Comparison of ENCODE assay signal across 15 cellular contexts in the genomic region with DNA sequence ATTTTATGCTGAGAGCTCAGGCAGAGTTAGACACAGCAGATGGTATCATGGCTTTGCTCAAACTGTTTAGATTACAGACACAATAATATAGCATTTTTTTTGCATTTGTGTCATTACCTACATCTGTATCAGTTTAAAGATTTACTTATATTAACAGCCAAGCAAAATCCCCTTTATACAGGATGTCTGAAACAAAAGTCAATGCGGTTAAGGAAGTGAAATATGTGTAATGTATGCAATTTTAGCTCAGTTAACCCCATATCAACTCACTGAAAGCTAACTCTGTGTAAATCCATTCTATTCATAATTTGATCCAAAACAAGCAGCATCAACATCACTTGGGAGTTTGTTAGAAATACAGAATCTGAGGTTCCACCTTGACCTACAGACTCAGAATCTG.
DNase-seq lines count a peak whose midpoint lies in the region; ATAC-seq and FAIRE-seq lines count a peak whose summit lies in the region.
"Had no signal": no experiment of that assay in that cellular context is flagged by ENCODE, and none has a peak within 500 bp of the region (broad histone marks: within the 10 kb centered on the region; RNA-seq: fewer than 3 reads in every experiment).

No MANE protein-coding gene starts in this region.

- intact Hi-C loops in head of caudate nucleus (cut with DNase I): no loop called here

- DNase-seq in GM19239 (ENCODE audit: insufficient read length, low spot score): no peak
- no peak for DNase-seq in NCI-H1105 treated with DMSO at 0.1 percent for 48 hours (lab: John Stamatoyannopoulos, UW)
- DNase-seq in ureter (ENCODE audit: low spot score): no peak
- DNase-seq in head of caudate nucleus: no peak
- DNase-seq: activated T-cell treated with anti-CD3 and anti-CD28 coated beads for 4 hours; adrenal gland; CD4-positive, CD25-positive, alpha-beta regulatory T cell; NCI-H510A treated with DMSO at 0.1 percent for 48 hours; Peyer's patch; substantia nigra had no signal

- peak; percentile 82 for FAIRE-seq in GM19239 (lab: Jason Lieb, UNC)

- ATAC-seq in HG02759 (IDR thresholded peaks at IDR 0.05; ENCODE audit: unreplicated experiment): peak; percentile 92
- peak; percentile 76 for ATAC-seq in HG03442 (IDR thresholded peaks at IDR 0.05; ENCODE audit: unreplicated experiment)
- no peak for ATAC-seq in GM21360 (IDR thresholded peaks at IDR 0.05; ENCODE audit: unreplicated experiment)
- ATAC-seq: HCT116, WTC11 had no signal
